ENCODE assay signal across 19 cellular contexts in the genomic region with DNA sequence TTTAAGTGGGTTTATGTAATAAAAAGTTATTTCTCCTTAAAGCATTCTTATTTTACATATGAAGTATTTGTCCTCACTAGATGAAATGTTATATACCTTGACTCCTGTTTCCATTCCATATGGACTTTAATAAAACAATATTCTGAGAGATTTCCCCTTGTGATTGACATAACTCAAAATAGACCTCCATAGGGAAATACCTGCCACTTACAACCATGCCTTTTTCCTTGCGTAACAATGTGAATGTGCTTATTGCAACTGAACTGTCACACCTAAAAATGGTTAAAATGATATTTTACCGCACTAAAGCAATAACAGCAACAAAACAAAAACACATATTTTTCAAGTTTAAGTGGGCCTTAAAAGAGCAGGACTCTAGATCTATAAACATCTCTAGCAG.
"Had no signal": no experiment of that assay in that cellular context is flagged by ENCODE, and none has a peak within 500 bp of the region (broad histone marks: within the 10 kb centered on the region; RNA-seq: fewer than 3 reads in every experiment).

No MANE protein-coding gene starts in this region.

- H3K36me3 Mint-ChIP-seq: naive B cell had no signal

- ATAC-seq: left lung, lower lobe of right lung, psoas muscle, right lobe of liver had no signal

- H3K27ac Mint-ChIP-seq: naive B cell, nephron progenitor cell had no signal

- DNase-seq: effector memory CD4-positive, alpha-beta T cell; esophagus squamous epithelium; glutamatergic neuron; islet precursor cell; left lung; lower lobe of right lung; mesendoderm; naive B cell; nephron progenitor cell; retina; right lobe of liver; stimulated activated naive CD4-positive, alpha-beta T cell; stomach; substantia nigra; transverse colon had no signal

- H3K9me3 ChIP-seq: esophagus squamous epithelium, gastroesophageal sphincter, left lung, lower lobe of right lung, neutrophil, psoas muscle, right lobe of liver, stomach, thoracic aorta, transverse colon had no signal

- H3K9me3 Mint-ChIP-seq: naive B cell, nephron progenitor cell had no signal

- H3K36me3 ChIP-seq: esophagus squamous epithelium, gastroesophageal sphincter, left lung, lower lobe of right lung, neutrophil, right lobe of liver, stomach, thoracic aorta, transverse colon had no signal

- H3K27me3 ChIP-seq: esophagus squamous epithelium, gastroesophageal sphincter, left lung, neutrophil, right lobe of liver, stomach, transverse colon had no signal

- H3K4me3 Mint-ChIP-seq: naive B cell, nephron progenitor cell had no signal

- H3K4me3 ChIP-seq: esophagus squamous epithelium, gastroesophageal sphincter, left lung, lower lobe of right lung, psoas muscle, right lobe of liver, stomach, thoracic aorta, transverse colon had no signal

- H3K27ac ChIP-seq: esophagus squamous epithelium, gastroesophageal sphincter, left lung, lower lobe of right lung, neutrophil, psoas muscle, right lobe of liver, stomach, thoracic aorta, transverse colon had no signal

- H3K4me1 ChIP-seq: gastroesophageal sphincter, left lung, lower lobe of right lung, psoas muscle, stomach, transverse colon had no signal
